In genomic region chr19:36114763-36115452, GRCh38 we compare ENCODE assay signal across 8 cellular contexts. TPM values are rescaled to one million over a fixed set of nuclear protein-coding genes. Genes with fewer than 3 reads are reported as not detected.
DNase-seq lines count a peak whose midpoint lies in the region; ATAC-seq and TF ChIP-seq lines count a peak whose summit lies in the region.

Gene POLR2I, minus strand, starts transcription at chr19:36114875. Its CDS starts 19 bp downstream, at chr19:36114856.

- peak within 1 kb of the TSS; percentile 99 for H3K4me3 ChIP-seq in LNCaP clone FGC (ENCODE audit: low read depth, low read length)
- H3K4me3 ChIP-seq in naive thymus-derived CD4-positive, alpha-beta T cell (ENCODE audit: low read length) = peak within 1 kb of the TSS; percentile 97

- H3K4me3 Mint-ChIP-seq in activated T-helper 17 cell treated with anti-CD3 and anti-CD28 coated beads, Interleukin-2, amount 50 U/mL, for 72 hours = peak within 1 kb of the TSS; percentile 97
- peak within 1 kb of the TSS; percentile 89 to 98 (median 96) for H3K4me3 Mint-ChIP-seq in naive thymus-derived CD4-positive, alpha-beta T cell
- peak within 1 kb of the TSS; percentile 94 to 98 for H3K4me3 Mint-ChIP-seq in stimulated activated naive B cell treated with anti-CD40 and anti-IgM and Interleukin-4, amounts not matched to agents 10 μg/mL and 1 μg/mL and 100 μg/mL, for 72 hours

- no peaks in the 10 kb centered on the region for H3K9me3 ChIP-seq in naive thymus-derived CD4-positive, alpha-beta T cell (ENCODE audit: control insufficient read depth in 2 of 3, low read length in 3 of 3)

- CTCF ChIA-PET in RWPE1 (lab: Yijun Ruan, JAX) = interaction anchor here (1.0 to 1.8 kb wide), 2 partner anchors 12 to 54 kb away, joined by 4 to 9 read pairs; no protein-coding TSS in a partner anchor
- CTCF ChIA-PET in naive thymus-derived CD4-positive, alpha-beta T cell (lab: Charles Lee) = interaction anchor here (0.7 to 3.2 kb wide), 2 partner anchors 13 to 68 kb away, joined by 3 to 10 read pairs; no protein-coding TSS in a partner anchor

- H3K9me3 Mint-ChIP-seq in activated T-helper 17 cell treated with anti-CD3 and anti-CD28 coated beads, Interleukin-2, amount 50 U/mL, for 72 hours = no peaks in the 10 kb centered on the region
- H3K9me3 Mint-ChIP-seq in naive thymus-derived CD4-positive, alpha-beta T cell = peaks cover 0 to 6% (median 0%) of the 10 kb centered on the region in 11 donors
- H3K9me3 Mint-ChIP-seq in stimulated activated naive B cell treated with anti-CD40 and anti-IgM and Interleukin-4, amounts not matched to agents 10 μg/mL and 1 μg/mL and 100 μg/mL, for 72 hours = no peaks in the 10 kb centered on the region

- peaks cover 14 to 15% of the 10 kb centered on the region in 2 donors for H3K4me1 ChIP-seq in naive thymus-derived CD4-positive, alpha-beta T cell (ENCODE audit: control insufficient read depth in 2 of 2, insufficient read depth in 2 of 2, low read length in 2 of 2)

- DNase-seq in Daoy (ENCODE audit: low read depth) (peak; percentile 100), GOT3 (lab: John Stamatoyannopoulos, UW) (peak; percentile 94), LNCaP clone FGC (ENCODE audit: low read depth) (peak; percentile 99), RWPE1 (ENCODE audit: low spot score) (peak; percentile 99), fibroblast of gingiva (ENCODE audit: low read depth) (peak; percentile 100)
- peak; percentile 95 to 100 (median 99) for DNase-seq in naive thymus-derived CD4-positive, alpha-beta T cell
- peak; percentile 100 for DNase-seq in stimulated activated naive B cell treated with anti-CD40 and anti-IgM and Interleukin-4, amounts not matched to agents 10 μg/mL and 1 μg/mL and 100 μg/mL, for 72 hours

- TF ChIP-seq CTCF in LNCaP clone FGC (IDR thresholded peaks at IDR 0.05; ENCODE audit: control insufficient read depth, extremely low read depth, insufficient read depth) (no peak), RWPE1 (conservative IDR thresholded peaks at IDR 0.05; ENCODE audit: low read depth) (no peak)

- POLR2A ChIA-PET in RWPE1 (lab: Yijun Ruan, JAX; ENCODE audit: low non-redundant PET) = no interaction called here
- POLR2A ChIA-PET in naive thymus-derived CD4-positive, alpha-beta T cell (lab: Charles Lee) = interaction anchor here (0.6 to 2.6 kb wide), 17 partner anchors 13 to 371 kb away, joined by 3 to 17 read pairs (median 4); partner anchors contain the start of genes CAPNS1, PROSER3, SDHAF1 and THAP8

- H3K36me3 ChIP-seq in naive thymus-derived CD4-positive, alpha-beta T cell (ENCODE audit: control insufficient read depth in 2 of 3, insufficient read depth in 3 of 3, low read length in 3 of 3) = peaks cover 0 to 51% (median 15%) of the 10 kb centered on the region in 3 experiments

- H3K27ac ChIP-seq in RWPE1 = peak within 1 kb of the TSS; percentile 91
- H3K27ac ChIP-seq in naive thymus-derived CD4-positive, alpha-beta T cell (ENCODE audit: low read depth, low read length) = peak within 1 kb of the TSS; percentile 90

- peak; percentile 91 for ATAC-seq in activated T-helper 17 cell treated with anti-CD3 and anti-CD28 coated beads, Interleukin-2, amount 50 U/mL, for 72 hours (replicated peaks)
- ATAC-seq in naive thymus-derived CD4-positive, alpha-beta T cell = peak; percentile 92
- ATAC-seq in stimulated activated naive B cell treated with anti-CD40 and anti-IgM and Interleukin-4, amounts not matched to agents 10 μg/mL and 1 μg/mL and 100 μg/mL, for 72 hours (replicated peaks) = peak; percentile 86 to 88

- H3K27me3 Mint-ChIP-seq in activated T-helper 17 cell treated with anti-CD3 and anti-CD28 coated beads, Interleukin-2, amount 50 U/mL, for 72 hours = no peaks in the 10 kb centered on the region
- H3K27me3 Mint-ChIP-seq in naive thymus-derived CD4-positive, alpha-beta T cell = peaks cover 0 to 5% (median 0%) of the 10 kb centered on the region in 5 donors
- no peaks in the 10 kb centered on the region for H3K27me3 Mint-ChIP-seq in stimulated activated naive B cell treated with anti-CD40 and anti-IgM and Interleukin-4, amounts not matched to agents 10 μg/mL and 1 μg/mL and 100 μg/mL, for 72 hours

- H3K27ac Mint-ChIP-seq in activated T-helper 17 cell treated with anti-CD3 and anti-CD28 coated beads, Interleukin-2, amount 50 U/mL, for 72 hours = peak within 1 kb of the TSS; percentile 99
- H3K27ac Mint-ChIP-seq in naive thymus-derived CD4-positive, alpha-beta T cell = peak within 1 kb of the TSS; percentile 97 to 99 (median 98)
- peak within 1 kb of the TSS; percentile 99 for H3K27ac Mint-ChIP-seq in stimulated activated naive B cell treated with anti-CD40 and anti-IgM and Interleukin-4, amounts not matched to agents 10 μg/mL and 1 μg/mL and 100 μg/mL, for 72 hours

- peaks cover 84% of the 10 kb centered on the region for H3K36me3 Mint-ChIP-seq in activated T-helper 17 cell treated with anti-CD3 and anti-CD28 coated beads, Interleukin-2, amount 50 U/mL, for 72 hours (ENCODE audit: low read depth)
- H3K36me3 Mint-ChIP-seq in naive thymus-derived CD4-positive, alpha-beta T cell = peaks cover 10 to 18% (median 16%) of the 10 kb centered on the region in 5 donors
- peaks cover 23 to 54% of the 10 kb centered on the region in 2 donors for H3K36me3 Mint-ChIP-seq in stimulated activated naive B cell treated with anti-CD40 and anti-IgM and Interleukin-4, amounts not matched to agents 10 μg/mL and 1 μg/mL and 100 μg/mL, for 72 hours

- H3K27me3 ChIP-seq in naive thymus-derived CD4-positive, alpha-beta T cell (ENCODE audit: control insufficient read depth in 2 of 2, insufficient read depth in 2 of 2, low read length in 2 of 2) = no peaks in the 10 kb centered on the region

- intact Hi-C loops in naive thymus-derived CD4-positive, alpha-beta T cell (cut with micrococcal nuclease) = loop anchor here (1.0 to 10.0 kb wide), 21 partner anchors 12 to 1792 kb away; partner anchors contain the start of genes ALKBH6 (in 2 of the 2), PSENEN (in 2 of the 2), THAP8 (in 2 of the 2) and U2AF1L4 (in 2 of the 2)

- H3K4me1 Mint-ChIP-seq in activated T-helper 17 cell treated with anti-CD3 and anti-CD28 coated beads, Interleukin-2, amount 50 U/mL, for 72 hours = peaks cover 21% of the 10 kb centered on the region
- H3K4me1 Mint-ChIP-seq in naive thymus-derived CD4-positive, alpha-beta T cell = peaks cover 27 to 54% (median 42%) of the 10 kb centered on the region in 7 donors
- peaks cover 35 to 51% of the 10 kb centered on the region in 2 donors for H3K4me1 Mint-ChIP-seq in stimulated activated naive B cell treated with anti-CD40 and anti-IgM and Interleukin-4, amounts not matched to agents 10 μg/mL and 1 μg/mL and 100 μg/mL, for 72 hours

RNA-seq across cellular contexts. Expression of gene POLR2I, which starts in this region (rescaled TPM):
- 68.9 and 105 TPM in 2 replicates for total RNA-seq in Daoy (2014; rRNA removed; shearing (Covaris generic))
- total RNA-seq in activated T-helper 17 cell treated with anti-CD3 and anti-CD28 coated beads, Interleukin-2, amount 50 U/mL, for 72 hours = 10 to 100 TPM; 32.4 to 58.0 TPM
- total RNA-seq in naive thymus-derived CD4-positive, alpha-beta T cell = 10 to 100 TPM; 20.9 to 56.7 (median 44.7) TPM
- 100 to 1,000 TPM; 153 to 166 TPM for polyA plus RNA-seq in naive thymus-derived CD4-positive, alpha-beta T cell

Comparison
In these comparisons a context has a peak if more than half of its experiments do, and no peak if none do; other contexts are left out.
1. Peak in every context shown above with its lines: DNase-seq, ATAC-seq, H3K4me3 ChIP-seq and H3K27ac ChIP-seq.